10 cellular contexts compared by ENCODE assay signal in the genomic region with DNA sequence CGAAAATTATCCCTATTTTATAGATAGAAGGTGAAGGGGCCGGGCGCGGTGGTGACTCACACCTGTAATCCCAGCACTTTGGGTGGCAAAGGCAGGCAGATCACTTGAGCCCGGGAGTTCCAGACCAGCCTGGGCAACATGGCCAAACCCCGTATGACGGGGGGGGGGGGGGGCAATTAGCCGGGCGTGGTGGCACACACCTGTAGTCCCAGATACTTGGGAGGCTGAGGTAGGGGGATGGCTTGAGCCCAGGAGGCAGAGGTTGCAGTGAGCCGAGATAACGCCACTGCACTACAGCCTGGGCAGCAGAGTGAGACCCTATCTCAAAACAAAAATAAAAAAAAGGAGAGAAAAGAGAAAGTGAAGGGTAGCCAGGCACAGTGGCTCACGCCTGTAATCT. TPM values are rescaled to one million over a fixed set of nuclear protein-coding genes. Genes with fewer than 3 reads are reported as not detected.
DNase-seq lines count a peak whose midpoint lies in the region; ATAC-seq, FAIRE-seq and TF ChIP-seq lines count a peak whose summit lies in the region.
"Had no signal": no experiment of that assay in that cellular context is flagged by ENCODE, and none has a peak within 500 bp of the region (broad histone marks: within the 10 kb centered on the region; RNA-seq: fewer than 3 reads in every experiment).

No MANE protein-coding gene starts in this region.

- H3K9ac ChIP-seq in OCI-LY1 (ENCODE audit: low read length) (peak overlapping the region; percentile 86; the same call in 1 of the 2 replicates), endodermal cell (ENCODE audit: extremely low read depth, low read length, poor library complexity, severe bottlenecking) (no peak overlapping the region)

- H3K27ac Mint-ChIP-seq in Calu3 (ENCODE audit: unreplicated experiment) (peak overlapping the region; percentile 95), endodermal cell (no peak overlapping the region)

- H3K4me3 Mint-ChIP-seq in Calu3 (ENCODE audit: low read depth, unreplicated experiment) (peak overlapping the region; percentile 96), endodermal cell (peak overlapping the region; percentile 98)

- BruUV-seq in Calu3 (replicated peaks; lab: Mats Ljungman, UMichigan) = no TSS peak

- H4K20me1 ChIP-seq in OCI-LY1 (ENCODE audit: insufficient read depth, low read length) = no peaks in the 10 kb centered on the region

- H3K4me1 ChIP-seq in OCI-LY1 (ENCODE audit: insufficient read depth, low read length, severe bottlenecking) (peaks cover 22% of the 10 kb centered on the region), endodermal cell (ENCODE audit: control insufficient read depth, insufficient read depth, low read length) (no peaks in the 10 kb centered on the region), pancreas (peaks cover 0 to 14% (median 5%) of the 10 kb centered on the region in 3 donors)

- H3K9me2 ChIP-seq in OCI-LY1 (ENCODE audit: low read depth, low read length) = no peaks in the 10 kb centered on the region

- no peak overlapping the region for H2AFZ ChIP-seq in OCI-LY1 (ENCODE audit: low read length)

- peaks cover 59% of the 10 kb centered on the region for H3K79me2 ChIP-seq in OCI-LY1 (ENCODE audit: insufficient read depth, low read length)

- WGBS in endodermal cell (ENCODE audit: insufficient coverage in 1 of 2, insufficient read length in 1 of 2), 2 experiments = 97 to 100% methylated on average over 1 to 10 of the region's 12 CpGs
- WGBS in pancreas, 2 donors = 73 to 86% methylated on average over 11 to 12 of the region's 12 CpGs

- H3F3A ChIP-seq in OCI-LY1 (ENCODE audit: insufficient read depth, low read length) = no peaks in the 10 kb centered on the region

- H3K27me3 Mint-ChIP-seq in Calu3 (ENCODE audit: unreplicated experiment) = no peaks in the 10 kb centered on the region
- peaks cover 18% of the 10 kb centered on the region for H3K27me3 Mint-ChIP-seq in endodermal cell (ENCODE audit: insufficient read depth)

- CTCF ChIA-PET in Calu3 (lab: Charles Lee) = interaction anchor here (0.6 to 1.1 kb wide), 2 partner anchors 13 to 320 kb away, joined by 4 read pairs; no protein-coding TSS in a partner anchor

- H3K4me1 Mint-ChIP-seq in Calu3 (ENCODE audit: low read depth, unreplicated experiment) (peaks cover 23% of the 10 kb centered on the region), endodermal cell (no peaks in the 10 kb centered on the region)

- no peak for FAIRE-seq in pancreas (lab: Jason Lieb, UNC)
- FAIRE-seq: HTR-8/SVneo, TTC549 had no signal

- H3K36me3 ChIP-seq in OCI-LY1 (ENCODE audit: insufficient read depth, low read length) (peaks cover 8% of the 10 kb centered on the region; the same call in 1 of the 2 replicates), endodermal cell (ENCODE audit: control insufficient read depth, insufficient read depth, low read length) (peaks cover 6% of the 10 kb centered on the region), pancreas (no peaks in the 10 kb centered on the region)

- H3K36me3 Mint-ChIP-seq in Calu3 (ENCODE audit: insufficient read depth, unreplicated experiment) (peaks cover 25% of the 10 kb centered on the region), endodermal cell (ENCODE audit: low read depth) (peaks cover 3% of the 10 kb centered on the region)

- H3K27me3 ChIP-seq in OCI-LY1 (ENCODE audit: insufficient read depth, low read length) (no peaks in the 10 kb centered on the region), endodermal cell (ENCODE audit: control insufficient read depth, insufficient read depth, low read length, poor library complexity, severe bottlenecking) (no peaks in the 10 kb centered on the region), pancreas (no peaks in the 10 kb centered on the region)

- H3K9me3 ChIP-seq in OCI-LY1 (ENCODE audit: low read length) (no peaks in the 10 kb centered on the region; the same call in none of the 2 replicates), endodermal cell (ENCODE audit: control insufficient read depth, low read length) (no peaks in the 10 kb centered on the region), pancreas (no peaks in the 10 kb centered on the region)

- H3K9me3 Mint-ChIP-seq in Calu3 (ENCODE audit: low read depth, unreplicated experiment) (no peaks in the 10 kb centered on the region), endodermal cell (no peaks in the 10 kb centered on the region)

- DNase-seq in Calu3 (peak; percentile 30), endodermal cell (no peak), pancreas (no peak), DMS153 (lab: John Stamatoyannopoulos, UW) (no peak)
- DNase-seq in stimulated activated CD4-positive, alpha-beta T cell treated with anti-CD3 and anti-CD28 coated beads, Interleukin-2, amount 100 ng/mL, for 48 hours = no peak
- no peak for DNase-seq in activated effector memory CD4-positive, alpha-beta T cell treated with anti-CD3 and anti-CD28 coated beads, Interleukin-2, amount 50 U/mL, for 16 hours

- ATAC-seq in pancreas = no peak
- no peak for ATAC-seq in HG02610 (IDR thresholded peaks at IDR 0.05; ENCODE audit: unreplicated experiment)

- intact Hi-C loops in Calu3 (cut with micrococcal nuclease; ENCODE audit: unreplicated experiment) = loop anchor here (5.0 kb wide), 1 partner anchor 186 kb away; a partner anchor contains a TSS
- intact Hi-C loops in pancreas (cut with DNase I) = no loop called here

- TF ChIP-seq CTCF in Calu3 (IDR thresholded peaks at IDR 0.05; ENCODE audit: unreplicated experiment) (no peak), OCI-LY1 (IDR thresholded peaks at IDR 0.05; ENCODE audit: low read length) (no peak), endodermal cell (conservative IDR thresholded peaks at IDR 0.05) (no peak), pancreas (IDR thresholded peaks at IDR 0.05) (no peak)

- no peak overlapping the region for H3K27ac ChIP-seq in OCI-LY1 (ENCODE audit: low read depth, low read length, poor library complexity, severe bottlenecking)
- H3K27ac ChIP-seq in endodermal cell (ENCODE audit: low read depth, low read length) = no peak overlapping the region
- H3K27ac ChIP-seq in pancreas = no peak overlapping the region

- H3K4me3 ChIP-seq in OCI-LY1 (ENCODE audit: low read depth, low read length, poor library complexity, severe bottlenecking) = peak overlapping the region; percentile 96
- H3K4me3 ChIP-seq in endodermal cell (ENCODE audit: low read length) = peak overlapping the region; percentile 100
- H3K4me3 ChIP-seq in pancreas = peak overlapping the region in 3 of 4 donors; percentile 49 to 85 (median 84)

- H3K4me2 ChIP-seq in OCI-LY1 (ENCODE audit: low read length) = peak overlapping the region; percentile 99

RNA-seq across cellular contexts. Expression of a gene that starts 1.4 kb away (rescaled TPM):
- 68.1 and 73.6 TPM in 2 replicates for total RNA-seq in Calu3 (2022)
- 10 to 100 TPM; 67.7 to 99.1 TPM for total RNA-seq in endodermal cell
- polyA plus RNA-seq in endodermal cell (2013, experiment 1 of 2) = 42.5 TPM
- 44.0 TPM for polyA plus RNA-seq in endodermal cell (2013, experiment 2 of 2)
- total RNA-seq in pancreas = 10 to 100 TPM; 11.1 to 16.3 (median 13.5) TPM
- 10 to 100 TPM in 1 of 2 donors, 1 to 10 TPM in 1; 7.1 to 13.6 TPM for polyA plus RNA-seq in pancreas

RNA-seq across cellular contexts. Expression of a gene that starts 1.5 kb away (rescaled TPM):
- total RNA-seq in Calu3 (2022) (5.5 and 8.1 TPM in 2 replicates), endodermal cell (10 to 100 TPM in 1 of 2 donors, 1 to 10 TPM in 1; 6.2 to 12.8 TPM), pancreas (1 to 10 TPM in 5 of 6 donors, under 1 TPM in 1; 0.76 to 1.6 (median 1.4) TPM)
- polyA plus RNA-seq in endodermal cell (2013, experiment 1 of 2) = 5.0 TPM
- 5.8 TPM for polyA plus RNA-seq in endodermal cell (2013, experiment 2 of 2)
- polyA plus RNA-seq in pancreas = 1 to 10 TPM in 1 of 2 donors, under 1 TPM in 1; 0.49 to 1.0 TPM
